Comparison of ENCODE assay signal across 8 cellular contexts in genomic region chr15:78928176-78928575, GRCh38. TPM values are rescaled to one million over a fixed set of nuclear protein-coding genes. Genes with fewer than 3 reads are reported as not detected.
DNase-seq lines count a peak whose midpoint lies in the region; ATAC-seq, FAIRE-seq and TF ChIP-seq lines count a peak whose summit lies in the region.
"Not testable (repeated sequence)": the region's sequence is repeated elsewhere in the genome, so short reads cannot be mapped to it uniquely, and the experiment has no call there.

No MANE protein-coding gene starts in this region.

- not testable (repeated sequence) for H3K9me3 ChIP-seq in CD4-positive, alpha-beta T cell (ENCODE audit: control insufficient read depth, low read length); Panc1 (ENCODE audit: control insufficient read depth, insufficient read depth, low read depth, low read length); astrocyte (ENCODE audit: insufficient read depth, low read depth, low read length)

- CTCF ChIA-PET in CD4-positive, alpha-beta T cell (lab: Charles Lee); Panc1 (lab: Charles Lee): not testable (repeated sequence)

- H3K27me3 ChIP-seq in CD4-positive, alpha-beta T cell (ENCODE audit: control insufficient read depth, insufficient read depth, low read length); Panc1 (ENCODE audit: control insufficient read depth, insufficient read depth, low read length); astrocyte (ENCODE audit: insufficient read depth, low read length): not testable (repeated sequence)

- not testable (repeated sequence) for DNase-seq in CD4-positive, alpha-beta T cell; Panc1 (ENCODE audit: low read depth, low spot score); astrocyte (ENCODE audit: low read depth); endothelial cell (ENCODE audit: low spot score); neural crest cell (ENCODE audit: low read depth, low spot score); stimulated activated naive B cell treated with anti-CD40 and anti-IgM and Interleukin-4, amounts not matched to agents 10 μg/mL and 1 μg/mL and 100 μg/mL, for 72 hours
- DNase-seq in activated T-cell treated with anti-CD3 and anti-CD28 coated beads, Interleukin-2, amount 50 U/mL, for 1 hour: peak; percentile 14

- peak; percentile 1 for TF ChIP-seq POLR2A in GM19099 (IDR thresholded peaks at IDR 0.05; ENCODE audit: extremely low read depth, insufficient read length, low read depth)

- not testable (repeated sequence) for H2AFZ ChIP-seq in astrocyte (ENCODE audit: low read depth, low read length)

- H3K4me1 ChIP-seq in Panc1 (ENCODE audit: control insufficient read depth, insufficient read depth, low read length) (peaks cover 60% of the 10 kb centered on the region), astrocyte (ENCODE audit: insufficient read depth, low read length) (peaks cover 11% of the 10 kb centered on the region)

- H3K36me3 ChIP-seq in Panc1 (ENCODE audit: control insufficient read depth, insufficient read depth, low read length); astrocyte (ENCODE audit: insufficient read depth, low read length): not testable (repeated sequence)

- not testable (repeated sequence) for H3K27ac ChIP-seq in CD4-positive, alpha-beta T cell (ENCODE audit: low read depth, low read length); astrocyte (ENCODE audit: low read depth, low read length)
- peak overlapping the region; percentile 74 for H3K27ac ChIP-seq in Panc1 (ENCODE audit: low read length)

- POLR2A ChIA-PET in CD4-positive, alpha-beta T cell (lab: Charles Lee): not testable (repeated sequence)
- POLR2A ChIA-PET in Panc1 (lab: Charles Lee): interaction anchor here (0.7 kb wide), 1 partner anchor 503 kb away, joined by 10 read pairs; no protein-coding TSS in a partner anchor

- H3K4me2 ChIP-seq in astrocyte (ENCODE audit: low read length): not testable (repeated sequence)

- H3K9me3 Mint-ChIP-seq in CD4-positive, alpha-beta T cell; astrocyte (ENCODE audit: unreplicated experiment); endothelial cell (ENCODE audit: unreplicated experiment); neural crest cell; stimulated activated naive B cell treated with anti-CD40 and anti-IgM and Interleukin-4, amounts not matched to agents 10 μg/mL and 1 μg/mL and 100 μg/mL, for 72 hours: not testable (repeated sequence)

- intact Hi-C loops in CD4-positive, alpha-beta T cell (cut with DNase I, micrococcal nuclease): not testable (repeated sequence)
- intact Hi-C loops in Panc1 (cut with micrococcal nuclease; ENCODE audit: unreplicated experiment): loop anchor here (5.0 kb wide), 1 partner anchor 254 kb away; no protein-coding TSS in a partner anchor

- not testable (repeated sequence) for H3K4me1 Mint-ChIP-seq in CD4-positive, alpha-beta T cell (ENCODE audit: low read depth); astrocyte (ENCODE audit: low read depth, unreplicated experiment); endothelial cell (ENCODE audit: unreplicated experiment); neural crest cell
- H3K4me1 Mint-ChIP-seq in stimulated activated naive B cell treated with anti-CD40 and anti-IgM and Interleukin-4, amounts not matched to agents 10 μg/mL and 1 μg/mL and 100 μg/mL, for 72 hours: peaks cover 31 to 49% of the 10 kb centered on the region in 2 donors

- peak overlapping the region; percentile 56 for H3K27ac Mint-ChIP-seq in CD4-positive, alpha-beta T cell
- H3K27ac Mint-ChIP-seq in astrocyte (ENCODE audit: unreplicated experiment): peak overlapping the region; percentile 71
- peak overlapping the region; percentile 32 for H3K27ac Mint-ChIP-seq in endothelial cell (ENCODE audit: unreplicated experiment)
- H3K27ac Mint-ChIP-seq in neural crest cell (ENCODE audit: unreplicated experiment): peak overlapping the region; percentile 12
- H3K27ac Mint-ChIP-seq in stimulated activated naive B cell treated with anti-CD40 and anti-IgM and Interleukin-4, amounts not matched to agents 10 μg/mL and 1 μg/mL and 100 μg/mL, for 72 hours: peak overlapping the region; percentile 42

- not testable (repeated sequence) for BruUV-seq in Panc1 (replicated peaks; lab: Mats Ljungman, UMichigan)

- not testable (repeated sequence) for FAIRE-seq in astrocyte (lab: Jason Lieb, UNC)

- H3K9ac ChIP-seq in astrocyte (ENCODE audit: low read length): not testable (repeated sequence)

- H4K20me1 ChIP-seq in astrocyte (ENCODE audit: insufficient read depth, low read length): peaks cover 21% of the 10 kb centered on the region

- not testable (repeated sequence) for H3K79me2 ChIP-seq in astrocyte (ENCODE audit: insufficient read depth, low read length)

- in situ Hi-C loops in Panc1 (cut with HindIII; ENCODE audit: low pct_unique_long_range_greater_than_20kb, low sequenced_read_pairs): not testable (repeated sequence)

- peaks cover 13% of the 10 kb centered on the region for H3K36me3 Mint-ChIP-seq in CD4-positive, alpha-beta T cell (ENCODE audit: low read depth)
- peaks cover 14% of the 10 kb centered on the region for H3K36me3 Mint-ChIP-seq in astrocyte (ENCODE audit: low read depth, unreplicated experiment)
- not testable (repeated sequence) for H3K36me3 Mint-ChIP-seq in endothelial cell (ENCODE audit: low read depth, unreplicated experiment); neural crest cell (ENCODE audit: low read depth)
- H3K36me3 Mint-ChIP-seq in stimulated activated naive B cell treated with anti-CD40 and anti-IgM and Interleukin-4, amounts not matched to agents 10 μg/mL and 1 μg/mL and 100 μg/mL, for 72 hours: peaks cover 64 to 76% of the 10 kb centered on the region in 2 donors

- ATAC-seq in CD4-positive, alpha-beta T cell (ENCODE audit: poor library complexity); Panc1; stimulated activated naive B cell treated with anti-CD40 and anti-IgM and Interleukin-4, amounts not matched to agents 10 μg/mL and 1 μg/mL and 100 μg/mL, for 72 hours (replicated peaks): not testable (repeated sequence)

- not testable (repeated sequence) for H3K4me3 ChIP-seq in Panc1 (ENCODE audit: low read depth in 2 of 2, low read length in 2 of 2); astrocyte (ENCODE audit: insufficient read depth, low read depth, low read length)

- H3K27me3 Mint-ChIP-seq in CD4-positive, alpha-beta T cell; neural crest cell (ENCODE audit: low read depth); stimulated activated naive B cell treated with anti-CD40 and anti-IgM and Interleukin-4, amounts not matched to agents 10 μg/mL and 1 μg/mL and 100 μg/mL, for 72 hours: not testable (repeated sequence)
- peaks cover 12% of the 10 kb centered on the region for H3K27me3 Mint-ChIP-seq in astrocyte (ENCODE audit: low read depth, unreplicated experiment)
- peaks cover 18% of the 10 kb centered on the region for H3K27me3 Mint-ChIP-seq in endothelial cell (ENCODE audit: unreplicated experiment)

- H3K4me3 Mint-ChIP-seq in CD4-positive, alpha-beta T cell; astrocyte (ENCODE audit: unreplicated experiment); endothelial cell (ENCODE audit: unreplicated experiment); neural crest cell; stimulated activated naive B cell treated with anti-CD40 and anti-IgM and Interleukin-4, amounts not matched to agents 10 μg/mL and 1 μg/mL and 100 μg/mL, for 72 hours: not testable (repeated sequence)

- not testable (repeated sequence) for TF ChIP-seq CTCF in CD4-positive, alpha-beta T cell (IDR thresholded peaks at IDR 0.05); Panc1 (IDR thresholded peaks at IDR 0.05); astrocyte (IDR thresholded peaks at IDR 0.05; ENCODE audit: insufficient read depth, low read depth, low read length); endothelial cell (IDR thresholded peaks at IDR 0.05; ENCODE audit: unreplicated experiment); neural crest cell (conservative IDR thresholded peaks at IDR 0.05)

RNA-seq across cellular contexts. Expression of gene CTSH, which starts 16.7 kb away (rescaled TPM):
- total RNA-seq in CD4-positive, alpha-beta T cell: 10 to 100 TPM; 11.1 to 11.4 TPM
- total RNA-seq in Panc1 (2021; ENCODE audit: unreplicated experiment) (178 TPM), astrocyte (4.1 and 5.7 TPM in 2 replicates), endothelial cell (ENCODE audit: unreplicated experiment) (10.0 TPM), neural crest cell (6.5 and 7.3 TPM in 2 replicates)
- 168 TPM for polyA plus RNA-seq in Panc1 (2012; ENCODE audit: insufficient read length)

RNA-seq across cellular contexts. Expression of gene MORF4L1, which starts 55.5 kb away (rescaled TPM):
- 100 to 1,000 TPM; 463 to 496 TPM for total RNA-seq in CD4-positive, alpha-beta T cell
- total RNA-seq in Panc1 (2021; ENCODE audit: unreplicated experiment) (360 TPM), astrocyte (398 and 411 TPM in 2 replicates), endothelial cell (ENCODE audit: unreplicated experiment) (347 TPM), neural crest cell (472 and 478 TPM in 2 replicates)
- 283 TPM for polyA plus RNA-seq in Panc1 (2012; ENCODE audit: insufficient read length)

Comparison
In these comparisons a context has a peak if more than half of its experiments do, and no peak if none do; other contexts are left out.
1. H3K27ac Mint-ChIP-seq: peak in every context shown above with its lines; median percentile 71 in astrocyte; 56 in CD4-positive, alpha-beta T cell; 42 in stimulated activated naive B cell treated with anti-CD40 and anti-IgM and Interleukin-4, amounts not matched to agents 10 μg/mL and 1 μg/mL and 100 μg/mL, for 72 hours; 32 in endothelial cell; 12 in neural crest cell.
2. RNA of gene CTSH, which starts 16.7 kb away (total RNA-seq): 178 TPM in Panc1 (single experiment); 11.1 to 11.4 TPM in CD4-positive, alpha-beta T cell, 10.0 TPM in endothelial cell (single experiment), 6.5 to 7.3 TPM in neural crest cell and 4.1 to 5.7 TPM in astrocyte; every median in the first group is over 10 times any median in the second.